ENCODE assay signal across 15 cellular contexts in genomic region chr17:30920282-30920681, GRCh38. TPM values are rescaled to one million over a fixed set of nuclear protein-coding genes. Genes with fewer than 3 reads are reported as not detected.
DNase-seq lines count a peak whose midpoint lies in the region; TF ChIP-seq lines count a peak whose summit lies in the region.
"Had no signal": no experiment of that assay in that cellular context is flagged by ENCODE, and none has a peak within 500 bp of the region (broad histone marks: within the 10 kb centered on the region; RNA-seq: fewer than 3 reads in every experiment).

No MANE protein-coding gene starts in this region.

- no peak overlapping the region for H3K4me3 ChIP-seq in left ventricle myocardium inferior
- no peak overlapping the region for H3K4me3 ChIP-seq in right atrium auricular region
- no peak overlapping the region for H3K4me3 ChIP-seq in astrocyte of the spinal cord (ENCODE audit: low read depth, low read length)
- H3K4me3 ChIP-seq in smooth muscle cell = no peak overlapping the region
- no peak overlapping the region for H3K4me3 ChIP-seq in transverse colon
- H3K4me3 ChIP-seq: mucosa of descending colon, testis had no signal

- H3K9me3 ChIP-seq in left ventricle myocardium inferior (replicated peaks) (no peaks in the 10 kb centered on the region), right atrium auricular region (no peaks in the 10 kb centered on the region), smooth muscle cell (replicated peaks; ENCODE audit: low read depth) (no peaks in the 10 kb centered on the region), transverse colon (no peaks in the 10 kb centered on the region)
- H3K9me3 ChIP-seq: mucosa of descending colon, testis had no signal

- no peaks in the 10 kb centered on the region for H3K36me3 Mint-ChIP-seq in type B pancreatic cell
- H3K36me3 Mint-ChIP-seq: activated naive CD8-positive, alpha-beta T cell had no signal

- DNase-seq in left ventricle myocardium inferior (peak; percentile 26), right atrium auricular region (ENCODE audit: low spot score) (no peak), astrocyte of the spinal cord (ENCODE audit: low read depth, low spot score) (peak; percentile 27), iris pigment epithelial cell (ENCODE audit: low read depth) (peak; percentile 58), type B pancreatic cell (ENCODE audit: extremely low spot score, unreplicated experiment) (no peak), smooth muscle cell (lab: John Stamatoyannopoulos, UW; ENCODE audit: unreplicated experiment) (no peak), transverse colon (no peak), dedifferentiated amniotic fluid mesenchymal stem cell (ENCODE audit: extremely low spot score) (no peak)
- DNase-seq: activated CD8-positive, alpha-beta memory T cell treated with anti-CD3 and anti-CD28 coated beads, Interleukin-2, amount 50 U/mL, for 4 hours; mucosa of descending colon; NCI-H1105; NCI-H2227 treated with DMSO at 0.1 percent for 48 hours; OCI-M1; testis had no signal

- peaks cover 24% of the 10 kb centered on the region for H3K4me1 ChIP-seq in left ventricle myocardium inferior
- peaks cover 0 to 13% of the 10 kb centered on the region in 2 donors for H3K4me1 ChIP-seq in right atrium auricular region
- H3K4me1 ChIP-seq in smooth muscle cell (ENCODE audit: low read depth) = no peaks in the 10 kb centered on the region
- H3K4me1 ChIP-seq in transverse colon = peaks cover 0 to 17% (median 13%) of the 10 kb centered on the region in 4 donors

- in situ Hi-C loops in astrocyte of the spinal cord (cut with HindIII; ENCODE audit: low sequenced_read_pairs) (no loop called here), transverse colon (cut with MboI; ENCODE audit: low pct_ligation_motif_present in 1 of 4, low pct_unique_long_range_greater_than_20kb in 1 of 4, low sequenced_read_pairs in 3 of 4) (loop anchor here in 1 of 4 donors (25.0 kb wide), 1 partner anchor 292 kb away; no protein-coding TSS in a partner anchor)

- peak overlapping the region; percentile 86 for H3K4me3 Mint-ChIP-seq in type B pancreatic cell

- TF ChIP-seq EP300 in transverse colon (IDR thresholded peaks at IDR 0.05; ENCODE audit: low read depth) = no peak

- no peak overlapping the region for H3K4me2 ChIP-seq in smooth muscle cell

- no peaks in the 10 kb centered on the region for H4K20me1 ChIP-seq in smooth muscle cell (ENCODE audit: low read depth)

- no peak for TF ChIP-seq CTCF in left ventricle myocardium inferior (IDR thresholded peaks at IDR 0.05; ENCODE audit: borderline replicate concordance)
- no peak for TF ChIP-seq CTCF in right atrium auricular region (IDR thresholded peaks at IDR 0.05)
- no peak for TF ChIP-seq CTCF in astrocyte of the spinal cord (IDR thresholded peaks at IDR 0.05; ENCODE audit: low read depth, low read length)
- TF ChIP-seq CTCF in type B pancreatic cell (conservative IDR thresholded peaks at IDR 0.05) = peak; percentile 49
- TF ChIP-seq CTCF in smooth muscle cell (IDR thresholded peaks at IDR 0.05; ENCODE audit: borderline replicate concordance, insufficient read depth, poor library complexity, severe bottlenecking) = no peak
- no peak for TF ChIP-seq CTCF in transverse colon (IDR thresholded peaks at IDR 0.05)

- no peak for TF ChIP-seq POLR2A in transverse colon (IDR thresholded peaks at IDR 0.05)

- no peaks in the 10 kb centered on the region for H3K9me3 Mint-ChIP-seq in type B pancreatic cell

- 67% methylated on average over 4 of the region's 4 CpGs for WGBS in smooth muscle cell (ENCODE audit: low lambda C conversion rate)
- 65 to 80% methylated on average over 1 to 4 of the region's 4 CpGs for WGBS in transverse colon (ENCODE audit: low coverage in 1 of 2), 2 donors

- H3F3A ChIP-seq in smooth muscle cell (ENCODE audit: low read depth) = no peaks in the 10 kb centered on the region

- no peak overlapping the region for H2AFZ ChIP-seq in smooth muscle cell (ENCODE audit: low read depth)

- no peaks in the 10 kb centered on the region for H3K36me3 ChIP-seq in left ventricle myocardium inferior
- H3K36me3 ChIP-seq in right atrium auricular region = no peaks in the 10 kb centered on the region
- H3K36me3 ChIP-seq in smooth muscle cell (ENCODE audit: low read depth) = no peaks in the 10 kb centered on the region
- H3K36me3 ChIP-seq in transverse colon = no peaks in the 10 kb centered on the region

- peaks cover 68% of the 10 kb centered on the region for H3K27me3 Mint-ChIP-seq in type B pancreatic cell

- peaks cover 44% of the 10 kb centered on the region for H3K27me3 ChIP-seq in left ventricle myocardium inferior (ENCODE audit: low read depth)
- H3K27me3 ChIP-seq in right atrium auricular region = peaks cover 0 to 12% of the 10 kb centered on the region in 2 donors
- H3K27me3 ChIP-seq in smooth muscle cell (ENCODE audit: low read depth) = peaks cover 63% of the 10 kb centered on the region
- peaks cover 51% of the 10 kb centered on the region for H3K27me3 ChIP-seq in transverse colon
- H3K27me3 ChIP-seq: testis had no signal

- H3K4me1 Mint-ChIP-seq in type B pancreatic cell (ENCODE audit: unreplicated experiment) = peaks cover 13% of the 10 kb centered on the region

- no peak overlapping the region for H3K9ac ChIP-seq in smooth muscle cell (ENCODE audit: low read depth)

- H3K79me2 ChIP-seq in smooth muscle cell (ENCODE audit: low read depth) = no peaks in the 10 kb centered on the region

- H3K27ac ChIP-seq in left ventricle myocardium inferior (replicated peaks) (peak overlapping the region; percentile 78), right atrium auricular region (no peak overlapping the region), smooth muscle cell (ENCODE audit: low read depth) (no peak overlapping the region), transverse colon (no peak overlapping the region)
- H3K27ac ChIP-seq: testis had no signal

- intact Hi-C loops in left ventricle myocardium inferior (cut with micrococcal nuclease) = no loop called here
- intact Hi-C loops in transverse colon (cut with DNase I; ENCODE audit: low total_unique reads) = loop anchor here (10.0 kb wide), 1 partner anchor 1745 kb away; no protein-coding TSS in a partner anchor

- H3K27ac Mint-ChIP-seq in type B pancreatic cell = no peak overlapping the region
- H3K27ac Mint-ChIP-seq: activated naive CD8-positive, alpha-beta T cell had no signal

RNA-seq across cellular contexts. Expression of gene ADAP2, which starts 1.5 kb away (rescaled TPM):
- 7.0 TPM for total RNA-seq in left ventricle myocardium inferior
- total RNA-seq in right atrium auricular region = 10 to 100 TPM in 1 of 2 donors, 1 to 10 TPM in 1; 4.3 to 11.1 TPM
- total RNA-seq in type B pancreatic cell (ENCODE audit: low replicate concordance) = 1.4 and 2.6 TPM in 2 replicates
- 0.13 and 0.22 TPM in 2 replicates for total RNA-seq in smooth muscle cell
- 0.43 and 1.8 TPM in 2 replicates for polyA plus RNA-seq in smooth muscle cell
- 10 to 100 TPM in 2 of 4 donors, 1 to 10 TPM in 1, not detected in 1; 8.6 to 12.3 (median 11.9) TPM for total RNA-seq in transverse colon

RNA-seq across cellular contexts. Expression of gene TEFM, which starts 14.2 kb away (rescaled TPM):
- total RNA-seq in left ventricle myocardium inferior = 17.7 TPM
- 10 to 100 TPM in 1 of 2 donors, 1 to 10 TPM in 1; 6.6 to 11.0 TPM for total RNA-seq in right atrium auricular region
- total RNA-seq in type B pancreatic cell (ENCODE audit: low replicate concordance) = 17.8 and 19.4 TPM in 2 replicates
- 4.9 and 11.4 TPM in 2 replicates for total RNA-seq in smooth muscle cell
- 6.1 and 11.0 TPM in 2 replicates for polyA plus RNA-seq in smooth muscle cell
- 10 to 100 TPM in 2 of 4 donors, 1 to 10 TPM in 2; 1.8 to 15.0 (median 8.9) TPM for total RNA-seq in transverse colon

RNA-seq across cellular contexts. Expression of gene RNF135, which starts 50.6 kb away (rescaled TPM):
- 4.6 TPM for total RNA-seq in left ventricle myocardium inferior
- total RNA-seq in right atrium auricular region = 10 to 100 TPM in 1 of 2 donors, 1 to 10 TPM in 1; 6.9 to 13.1 TPM
- total RNA-seq in type B pancreatic cell (ENCODE audit: low replicate concordance) = 8.8 and 10.8 TPM in 2 replicates
- total RNA-seq in smooth muscle cell = 5.2 and 9.7 TPM in 2 replicates
- polyA plus RNA-seq in smooth muscle cell = 17.9 and 25.4 TPM in 2 replicates
- total RNA-seq in transverse colon = 10 to 100 TPM in 3 of 4 donors, 1 to 10 TPM in 1; 9.0 to 34.1 (median 25.0) TPM

Comparison
In these comparisons a context has a peak if more than half of its experiments do, and no peak if none do; other contexts are left out.
1. DNase-seq: peak in left ventricle myocardium inferior (single experiment), astrocyte of the spinal cord (single experiment) and iris pigment epithelial cell (single experiment); none in right atrium auricular region (single experiment), type B pancreatic cell (single experiment), smooth muscle cell (single experiment), transverse colon (single experiment) and dedifferentiated amniotic fluid mesenchymal stem cell (single experiment).